ENCODE assay signal across 1 cellular context in the genomic region with DNA sequence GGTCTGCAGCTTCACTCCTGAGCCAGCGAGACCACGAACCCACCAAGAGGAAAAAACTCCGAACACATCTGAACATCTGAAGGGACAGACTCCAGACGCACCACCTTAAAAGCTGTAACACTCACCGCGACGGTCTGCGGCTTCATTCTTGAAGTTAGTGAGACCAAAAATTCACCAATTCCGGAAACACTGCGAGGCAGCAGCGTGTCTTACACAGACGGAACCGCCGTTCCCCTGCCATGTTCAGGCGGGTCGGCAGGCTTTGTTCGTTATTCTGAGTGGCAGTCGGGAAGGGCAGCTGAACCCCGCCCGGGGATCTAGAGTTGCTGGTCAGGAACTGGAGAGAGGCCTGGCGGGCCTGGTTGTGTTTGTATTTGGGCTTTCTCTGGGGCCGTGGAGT.
TF ChIP-seq lines count a peak whose summit lies in the region.

No MANE protein-coding gene starts in this region.

TF ChIP-seq in K562, 482 proteins besides CTCF, POLR2A, EP300 and RAD21:
- TF ChIP-seq, protein P1, sequence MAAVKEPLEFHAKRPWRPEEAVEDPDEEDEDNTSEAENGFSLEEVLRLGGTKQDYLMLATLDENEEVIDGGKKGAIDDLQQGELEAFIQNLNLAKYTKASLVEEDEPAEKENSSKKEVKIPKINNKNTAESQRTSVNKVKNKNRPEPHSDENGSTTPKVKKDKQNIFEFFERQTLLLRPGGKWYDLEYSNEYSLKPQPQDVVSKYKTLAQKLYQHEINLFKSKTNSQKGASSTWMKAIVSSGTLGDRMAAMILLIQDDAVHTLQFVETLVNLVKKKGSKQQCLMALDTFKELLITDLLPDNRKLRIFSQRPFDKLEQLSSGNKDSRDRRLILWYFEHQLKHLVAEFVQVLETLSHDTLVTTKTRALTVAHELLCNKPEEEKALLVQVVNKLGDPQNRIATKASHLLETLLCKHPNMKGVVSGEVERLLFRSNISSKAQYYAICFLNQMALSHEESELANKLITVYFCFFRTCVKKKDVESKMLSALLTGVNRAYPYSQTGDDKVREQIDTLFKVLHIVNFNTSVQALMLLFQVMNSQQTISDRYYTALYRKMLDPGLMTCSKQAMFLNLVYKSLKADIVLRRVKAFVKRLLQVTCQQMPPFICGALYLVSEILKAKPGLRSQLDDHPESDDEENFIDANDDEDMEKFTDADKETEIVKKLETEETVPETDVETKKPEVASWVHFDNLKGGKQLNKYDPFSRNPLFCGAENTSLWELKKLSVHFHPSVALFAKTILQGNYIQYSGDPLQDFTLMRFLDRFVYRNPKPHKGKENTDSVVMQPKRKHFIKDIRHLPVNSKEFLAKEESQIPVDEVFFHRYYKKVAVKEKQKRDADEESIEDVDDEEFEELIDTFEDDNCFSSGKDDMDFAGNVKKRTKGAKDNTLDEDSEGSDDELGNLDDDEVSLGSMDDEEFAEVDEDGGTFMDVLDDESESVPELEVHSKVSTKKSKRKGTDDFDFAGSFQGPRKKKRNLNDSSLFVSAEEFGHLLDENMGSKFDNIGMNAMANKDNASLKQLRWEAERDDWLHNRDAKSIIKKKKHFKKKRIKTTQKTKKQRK (IDR thresholded peaks at IDR 0.05; ENCODE audit: borderline replicate concordance, low read depth, low read length): no peak
- TF ChIP-seq TRIM24 (IDR thresholded peaks at IDR 0.05): no peak
- no peak for TF ChIP-seq KDM5B (IDR thresholded peaks at IDR 0.05; ENCODE audit: insufficient replicate concordance, low read depth, low read length)
- TF ChIP-seq, protein P2, sequence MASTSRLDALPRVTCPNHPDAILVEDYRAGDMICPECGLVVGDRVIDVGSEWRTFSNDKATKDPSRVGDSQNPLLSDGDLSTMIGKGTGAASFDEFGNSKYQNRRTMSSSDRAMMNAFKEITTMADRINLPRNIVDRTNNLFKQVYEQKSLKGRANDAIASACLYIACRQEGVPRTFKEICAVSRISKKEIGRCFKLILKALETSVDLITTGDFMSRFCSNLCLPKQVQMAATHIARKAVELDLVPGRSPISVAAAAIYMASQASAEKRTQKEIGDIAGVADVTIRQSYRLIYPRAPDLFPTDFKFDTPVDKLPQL (IDR thresholded peaks at IDR 0.05; ENCODE audit: extremely low read depth, insufficient read length): no peak
- TF ChIP-seq ETV5 (CRISPR knock-in tag; IDR thresholded peaks at IDR 0.05; ENCODE audit: low read depth): no peak
- TF ChIP-seq CBX8 (IDR thresholded peaks at IDR 0.05; ENCODE audit: borderline replicate concordance, extremely low read depth, low read depth, low read length, poor library complexity, severe bottlenecking): no peak
- TF ChIP-seq CBFA2T2 (conservative IDR thresholded peaks at IDR 0.05): no peak
- TF ChIP-seq MYNN (IDR thresholded peaks at IDR 0.05): no peak
- no peak for TF ChIP-seq MYNN (CRISPR knock-in tag; IDR thresholded peaks at IDR 0.05)
- TF ChIP-seq POU5F1 (IDR thresholded peaks at IDR 0.05; ENCODE audit: borderline replicate concordance, low read depth, low read length, partially characterized antibody): no peak
- no peak for TF ChIP-seq GABPA (tag; conservative IDR thresholded peaks at IDR 0.05; ENCODE audit: low read depth)
- no peak for TF ChIP-seq FOXA3 (CRISPR knock-in tag; conservative IDR thresholded peaks at IDR 0.05 in 1 of 2, IDR thresholded peaks at IDR 0.05 in 1 of 2)
